11 cellular contexts compared by ENCODE assay signal in the genomic region with DNA sequence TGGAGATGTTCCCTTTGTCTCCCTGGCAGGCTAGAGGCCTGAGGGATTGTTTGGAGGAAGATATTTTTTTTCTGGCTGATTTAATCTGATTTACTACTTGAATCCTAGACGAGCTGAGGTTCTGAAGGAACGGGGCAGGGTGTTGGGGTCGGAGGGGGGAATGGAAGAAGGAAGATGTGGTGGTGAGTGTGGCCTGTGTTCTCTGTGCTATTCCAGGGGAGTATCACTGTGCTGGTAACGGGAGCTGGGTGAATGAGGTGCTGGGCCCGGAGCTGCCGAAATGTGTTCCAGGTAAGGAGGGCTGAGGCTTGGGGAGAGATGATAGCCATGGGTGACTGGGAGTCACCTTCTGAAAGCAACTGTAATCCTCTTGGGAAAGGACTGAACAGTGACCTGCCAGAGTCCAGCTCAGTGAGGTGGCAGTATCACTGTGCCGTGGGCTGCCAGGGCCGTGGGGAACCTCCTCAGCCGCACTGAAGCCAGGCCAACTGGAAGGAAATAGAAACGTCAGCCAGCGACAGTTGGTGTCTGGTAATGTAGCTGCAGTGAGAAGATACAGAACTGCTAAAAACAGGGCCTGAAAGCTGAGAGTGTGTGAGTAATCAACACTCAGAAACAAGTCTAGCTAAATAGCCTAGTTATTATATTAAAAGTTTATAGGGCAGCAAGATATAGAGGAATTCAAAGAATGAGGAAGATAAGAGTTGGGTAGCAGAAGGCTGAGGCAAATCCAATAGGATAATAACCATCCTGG. TPM values are rescaled to one million over a fixed set of nuclear protein-coding genes. Genes with fewer than 3 reads are reported as not detected.
DNase-seq lines count a peak whose midpoint lies in the region; ATAC-seq and TF ChIP-seq lines count a peak whose summit lies in the region.
"Had no signal": no experiment of that assay in that cellular context is flagged by ENCODE, and none has a peak within 500 bp of the region (broad histone marks: within the 10 kb centered on the region; RNA-seq: fewer than 3 reads in every experiment).

No MANE protein-coding gene starts in this region.

- peaks cover 12% of the 10 kb centered on the region for H3K4me1 ChIP-seq in SJSA1 (replicated peaks)
- peaks cover 0 to 11% of the 10 kb centered on the region in 2 donors for H3K4me1 ChIP-seq in esophagus (ENCODE audit: control insufficient read depth in 2 of 2, insufficient read depth in 2 of 2, low read length in 1 of 2)
- H3K4me1 ChIP-seq in lower lobe of right lung = no peaks in the 10 kb centered on the region

- WGBS in esophagus, 2 donors = 53 to 54% methylated on average over 11 of the region's 11 CpGs

- H3K27me3 ChIP-seq in SJSA1 (replicated peaks) = no peaks in the 10 kb centered on the region
- H3K27me3 ChIP-seq in esophagus (ENCODE audit: control insufficient read depth in 1 of 2, insufficient read depth in 2 of 2, low read length in 2 of 2) = no peaks in the 10 kb centered on the region
- no peaks in the 10 kb centered on the region for H3K27me3 ChIP-seq in lower lobe of right lung (ENCODE audit: low read depth)

- ATAC-seq in lower lobe of right lung (peak; percentile 34 to 57), GM19452 (IDR thresholded peaks at IDR 0.05; ENCODE audit: unreplicated experiment) (no peak), HG03045 (IDR thresholded peaks at IDR 0.05; ENCODE audit: unreplicated experiment) (no peak)

- TF ChIP-seq CTCF in lower lobe of right lung (IDR thresholded peaks at IDR 0.05) = no peak

- peak overlapping the region; percentile 36 for H3K27ac ChIP-seq in SJSA1
- peak overlapping the region; percentile 14 to 42 for H3K27ac ChIP-seq in esophagus (ENCODE audit: low read depth in 2 of 2, low read length in 1 of 2)
- peak overlapping the region; percentile 31 for H3K27ac ChIP-seq in lower lobe of right lung

- DNase-seq in SJSA1 (ENCODE audit: low read depth in 1 of 2, low spot score in 2 of 2) (peak in 1 of 2 experiments; percentile 45), lower lobe of right lung (no peak), superior temporal gyrus (ENCODE audit: extremely low spot score) (peak; percentile 42), COR-L47 (lab: John Stamatoyannopoulos, UW) (no peak)
- DNase-seq in activated CD4-positive, CD25-positive, alpha-beta regulatory T cell (lab: John Stamatoyannopoulos, UW) = no peak
- DNase-seq: activated CD4-positive, alpha-beta T cell treated with anti-CD3 and anti-CD28 coated beads, Interleukin-2, amount 50 U/mL, for 4 hours; activated gamma-delta T cell had no signal

- H3K4me3 ChIP-seq in SJSA1 (no peak overlapping the region), esophagus (ENCODE audit: low read depth in 1 of 2, low read length in 2 of 2) (no peak overlapping the region), lower lobe of right lung (no peak overlapping the region)

- intact Hi-C loops in lower lobe of right lung (cut with DNase I) = no loop called here

- H3K36me3 ChIP-seq in SJSA1 (no peaks in the 10 kb centered on the region), esophagus (ENCODE audit: control insufficient read depth in 2 of 2, insufficient read depth in 2 of 2, low read length in 1 of 2) (no peaks in the 10 kb centered on the region), lower lobe of right lung (peaks cover 37% of the 10 kb centered on the region)

- H3K9me3 ChIP-seq in SJSA1 (replicated peaks) (no peaks in the 10 kb centered on the region; the same call in 1 of the 2 replicates), esophagus (ENCODE audit: control insufficient read depth in 2 of 2, insufficient read depth in 1 of 2, low read depth in 1 of 2, low read length in 1 of 2) (no peaks in the 10 kb centered on the region), lower lobe of right lung (no peaks in the 10 kb centered on the region)

RNA-seq across cellular contexts. Expression of a gene that starts 7.9 kb away (rescaled TPM):
- 21.2 and 35.0 TPM in 2 replicates for total RNA-seq in SJSA1 (2014; rRNA removed; shearing (Covaris generic))
- polyA plus RNA-seq in esophagus = 10 to 100 TPM; 26.6 to 80.5 TPM
- 280 TPM for total RNA-seq in lower lobe of right lung
- polyA plus RNA-seq: CD14-positive monocyte had no signal

RNA-seq across cellular contexts. Expression of a gene that starts 23.8 kb away (rescaled TPM):
- 36.1 and 45.7 TPM in 2 replicates for total RNA-seq in SJSA1 (2014; rRNA removed; shearing (Covaris generic))
- 10 to 100 TPM; 30.8 to 99.4 TPM for polyA plus RNA-seq in esophagus
- total RNA-seq in lower lobe of right lung = 373 TPM

RNA-seq across cellular contexts. Expression of a gene that starts 40.6 kb away (rescaled TPM):
- 0.63 and 2.5 TPM in 2 replicates for total RNA-seq in SJSA1 (2014; rRNA removed; shearing (Covaris generic))
- 10 to 100 TPM; 14.7 to 18.0 TPM for polyA plus RNA-seq in esophagus
- 80.5 TPM for total RNA-seq in lower lobe of right lung

RNA-seq across cellular contexts. Expression of a gene that starts 50.1 kb away (rescaled TPM):
- total RNA-seq in SJSA1 (2014; rRNA removed; shearing (Covaris generic)) = 8.3 and 19.2 TPM in 2 replicates
- polyA plus RNA-seq in esophagus = 10 to 100 TPM; 15.7 to 27.0 TPM
- 67.7 TPM for total RNA-seq in lower lobe of right lung

Comparison
In these comparisons a context has a peak if more than half of its experiments do, and no peak if none do; other contexts are left out.
1. ATAC-seq: peak in lower lobe of right lung (2 of 2); none in GM19452 (single experiment) and HG03045 (single experiment).
2. RNA of a gene that starts 40.6 kb away (total RNA-seq): 80.5 TPM in lower lobe of right lung (single experiment); 0.63 to 2.5 TPM in SJSA1; every median in the first group is over 10 times any median in the second.
3. Peak in every context shown above with its lines, with median percentiles within 50 percentile points of each other: H3K27ac ChIP-seq.